Comparison of ENCODE assay signal across 8 cellular contexts in genomic region chr3:129892857-129893615, GRCh38. TPM values are rescaled to one million over a fixed set of nuclear protein-coding genes. Genes with fewer than 3 reads are reported as not detected.
A peak's percentile ranks its signal among the peaks of the same experiment; 100 is the strongest.
DNase-seq lines count a peak whose midpoint lies in the region; ATAC-seq and TF ChIP-seq lines count a peak whose summit lies in the region.

No MANE protein-coding gene starts in this region.

- peaks cover 46% of the 10 kb centered on the region for H3K79me2 ChIP-seq in OCI-LY3 (ENCODE audit: low read length)

- TF ChIP-seq CTCF in OCI-LY3 (IDR thresholded peaks at IDR 0.05; ENCODE audit: low read depth, low read length) (no peak), omental fat pad (IDR thresholded peaks at IDR 0.05) (no peak), tibial artery (IDR thresholded peaks at IDR 0.05) (no peak)

- peak; percentile 75 for DNase-seq in activated effector memory CD4-positive, alpha-beta T cell treated with Interleukin-2 at 50 U/mL for 16 hours
- DNase-seq in foreskin melanocyte (peak; percentile 18), omental fat pad (ENCODE audit: low spot score) (no peak), tibial artery (peak; percentile 51 to 64)

- H2AFZ ChIP-seq in OCI-LY3 (ENCODE audit: low read depth, low read length) = peak overlapping the region; percentile 58

- peak overlapping the region; percentile 97 for H3K9ac ChIP-seq in BLaER1
- peak overlapping the region; percentile 90 for H3K9ac ChIP-seq in OCI-LY3 (ENCODE audit: low read length)

- intact Hi-C loops in tibial artery (cut with DNase I; ENCODE audit: low total_unique reads) = no loop called here

- H3K4me1 ChIP-seq in BLaER1 = peaks cover 57% of the 10 kb centered on the region
- H3K4me1 ChIP-seq in OCI-LY3 (ENCODE audit: low read length) = peaks cover 14% of the 10 kb centered on the region
- peaks cover 0 to 52% (median 22%) of the 10 kb centered on the region in 4 donors for H3K4me1 ChIP-seq in tibial artery

- H3K9me3 ChIP-seq in BLaER1 = peaks cover 13% of the 10 kb centered on the region
- no peaks in the 10 kb centered on the region; the same call in 1 of the 2 replicates for H3K9me3 ChIP-seq in OCI-LY3 (ENCODE audit: insufficient read depth, low read length)
- H3K9me3 ChIP-seq in tibial artery = no peaks in the 10 kb centered on the region

- peak overlapping the region; percentile 97 for H3K27ac ChIP-seq in BLaER1
- peak overlapping the region; percentile 40 for H3K27ac ChIP-seq in OCI-LY3 (ENCODE audit: low read length)
- H3K27ac ChIP-seq in tibial artery = peak overlapping the region; percentile 85 to 91

- H3K36me3 ChIP-seq in BLaER1 (peaks cover 30% of the 10 kb centered on the region), OCI-LY3 (replicated peaks; ENCODE audit: low read depth, low read length) (peaks cover 16% of the 10 kb centered on the region), tibial artery (no peaks in the 10 kb centered on the region)

- no peaks in the 10 kb centered on the region for H4K20me1 ChIP-seq in BLaER1
- H4K20me1 ChIP-seq in OCI-LY3 (ENCODE audit: insufficient read depth, low read length) = 0 out of 2 replicates have a peak, but pooled peaks cover 3% of the 10 kb centered on the region

- H3K4me3 ChIP-seq in BLaER1 (peak overlapping the region; percentile 89), OCI-LY3 (ENCODE audit: low read length) (peak overlapping the region; percentile 94), tibial artery (peak overlapping the region; percentile 62 to 78)

- ATAC-seq in GM18867 (IDR thresholded peaks at IDR 0.05; ENCODE audit: unreplicated experiment) = peak; percentile 72
- peak; percentile 59 for ATAC-seq in HG03066 (IDR thresholded peaks at IDR 0.05; ENCODE audit: low read depth, unreplicated experiment)
- peak; percentile 86 for ATAC-seq in omental fat pad (ENCODE audit: low FRiP score)

- no peaks in the 10 kb centered on the region for H3K27me3 ChIP-seq in BLaER1
- no peaks in the 10 kb centered on the region for H3K27me3 ChIP-seq in OCI-LY3 (ENCODE audit: low read depth, low read length)
- no peaks in the 10 kb centered on the region for H3K27me3 ChIP-seq in tibial artery

- H3K4me2 ChIP-seq in BLaER1 (peak overlapping the region; percentile 94), OCI-LY3 (ENCODE audit: low read length) (peak overlapping the region; percentile 83)

RNA-seq across cellular contexts. Expression of gene TMCC1, which starts 0.5 kb away (rescaled TPM):
- 10 to 100 TPM; 14.6 to 33.5 (median 23.2) TPM for total RNA-seq in omental fat pad

Comparison
In these comparisons a context has a peak if more than half of its experiments do, and no peak if none do; other contexts are left out.
1. H3K27ac ChIP-seq: peak in every context shown above with its lines; median percentile 97 in BLaER1; 88 in tibial artery; 40 in OCI-LY3.